20 cellular contexts compared by ENCODE assay signal in the genomic region with DNA sequence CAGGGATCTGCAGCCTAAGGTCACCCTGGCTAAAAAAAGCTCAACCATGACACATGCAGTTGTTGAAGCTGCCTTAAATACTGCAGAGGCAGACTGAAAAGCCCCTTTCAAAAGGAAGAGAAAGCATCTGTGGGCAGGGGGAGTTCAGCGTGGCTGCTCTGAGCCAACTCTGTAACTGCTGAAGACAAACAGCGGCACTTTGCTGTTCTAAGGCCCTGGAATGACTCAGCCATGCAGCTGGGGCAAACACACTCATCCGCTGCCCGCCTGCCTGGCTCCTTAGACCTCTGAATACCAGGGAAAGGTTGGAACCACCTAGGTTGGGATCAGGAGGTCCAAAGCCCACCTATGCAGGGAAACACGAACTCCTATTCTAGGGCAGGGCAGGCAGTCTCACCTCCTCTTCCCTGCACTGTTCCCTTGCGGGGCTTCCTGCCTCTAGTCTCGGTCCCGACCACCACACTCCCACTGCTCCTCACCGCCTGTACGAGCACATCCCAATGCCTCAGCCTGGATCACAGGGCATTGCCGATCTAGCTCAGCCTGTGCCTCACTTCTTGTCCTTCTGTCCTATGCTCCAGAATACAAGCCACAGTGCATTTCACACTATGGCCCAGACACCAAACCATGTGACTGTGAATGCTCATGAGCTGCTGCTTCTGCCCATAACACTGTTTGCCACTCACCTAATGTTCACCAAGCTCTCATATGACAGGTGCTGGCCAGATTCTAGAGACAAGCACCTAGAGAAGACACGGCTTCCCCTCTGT. TPM values are rescaled to one million over a fixed set of nuclear protein-coding genes. Genes with fewer than 3 reads are reported as not detected.
A peak's percentile ranks its signal among the peaks of the same experiment; 100 is the strongest.
DNase-seq lines count a peak whose midpoint lies in the region; ATAC-seq and TF ChIP-seq lines count a peak whose summit lies in the region.
"Had no signal": no experiment of that assay in that cellular context is flagged by ENCODE, and none has a peak within 500 bp of the region (broad histone marks: within the 10 kb centered on the region; RNA-seq: fewer than 3 reads in every experiment).

No MANE protein-coding gene starts in this region.

- H3K4me1 Mint-ChIP-seq in natural killer cell (peaks cover 50 to 65% of the 10 kb centered on the region in 2 donors), brain (peaks cover 36% of the 10 kb centered on the region)
- H3K4me1 Mint-ChIP-seq in natural killer cell treated with Interleukin-12 subunit alpha and Interleukin-12 subunit beta and Interleukin-15 and Interleukin-18, amount 100 ng/mL, for 72 hours (ENCODE audit: low read depth in 2 of 2), result peaks cover 39 to 48% of the 10 kb centered on the region in 2 donors

- H3K9me3 Mint-ChIP-seq in natural killer cell (no peaks in the 10 kb centered on the region), brain (no peaks in the 10 kb centered on the region)
- H3K9me3 Mint-ChIP-seq in natural killer cell treated with Interleukin-12 subunit alpha and Interleukin-12 subunit beta and Interleukin-15 and Interleukin-18, amount 100 ng/mL, for 72 hours, result no peaks in the 10 kb centered on the region
- H3K9me3 Mint-ChIP-seq: CD4-positive, CD25-positive, alpha-beta regulatory T cell; nephron had no signal

- intact Hi-C loops in natural killer cell (cut with micrococcal nuclease), result loop anchor here (10.0 kb wide), 1 partner anchor 93 kb away; no protein-coding TSS in a partner anchor

- peak overlapping the region; percentile 10 for H3K4me3 Mint-ChIP-seq in natural killer cell
- no peak overlapping the region for H3K4me3 Mint-ChIP-seq in natural killer cell treated with Interleukin-12 subunit alpha and Interleukin-12 subunit beta and Interleukin-15 and Interleukin-18, amount 100 ng/mL, for 72 hours
- no peak overlapping the region for H3K4me3 Mint-ChIP-seq in brain
- H3K4me3 Mint-ChIP-seq: CD4-positive, CD25-positive, alpha-beta regulatory T cell; nephron had no signal

- ATAC-seq in natural killer cell, result no peak
- no peak for ATAC-seq in natural killer cell treated with Interleukin-12 subunit alpha and Interleukin-12 subunit beta and Interleukin-15 and Interleukin-18, amount 100 ng/mL, for 72 hours
- ATAC-seq: A549 had no signal

- DNase-seq in natural killer cell, result no peak
- DNase-seq in natural killer cell treated with Interleukin-12 subunit alpha and Interleukin-12 subunit beta and Interleukin-15 and Interleukin-18, amount 100 ng/mL, for 72 hours (ENCODE audit: low spot score), result no peak
- DNase-seq in myocyte (ENCODE audit: low read depth), result peak; percentile 45
- DNase-seq in SW480 (ENCODE audit: low spot score), result no peak
- no peak for DNase-seq in HUDEP-2 (lab: John Stamatoyannopoulos, UW; ENCODE audit: unreplicated experiment in 76 of 76)
- DNase-seq in activated effector memory CD4-positive, alpha-beta T cell treated with Interleukin-2 at 50 U/mL for 16 hours, result no peak
- no peak for DNase-seq in erythroblast (lab: John Stamatoyannopoulos, UW)
- DNase-seq: activated CD4-positive, alpha-beta T cell treated with anti-CD3 and anti-CD28 coated beads for 4 hours; CD4-positive, CD25-positive, alpha-beta regulatory T cell; DMS79; foreskin fibroblast; Kasumi-1; lower lobe of right lung; NCI-H1436 treated with DMSO at 0.1 percent for 48 hours; NCI-H446 treated with DMSO at 0.1 percent for 48 hours; upper lobe of right lung had no signal

- H3K27me3 Mint-ChIP-seq in natural killer cell (ENCODE audit: low read depth in 2 of 2) (no peaks in the 10 kb centered on the region), brain (peaks cover 2% of the 10 kb centered on the region)
- H3K27me3 Mint-ChIP-seq in natural killer cell treated with Interleukin-12 subunit alpha and Interleukin-12 subunit beta and Interleukin-15 and Interleukin-18, amount 100 ng/mL, for 72 hours, result no peaks in the 10 kb centered on the region
- H3K27me3 Mint-ChIP-seq: CD4-positive, CD25-positive, alpha-beta regulatory T cell had no signal

- peak overlapping the region in 1 of 2 donors; percentile 66 for H3K27ac Mint-ChIP-seq in natural killer cell
- H3K27ac Mint-ChIP-seq in natural killer cell treated with Interleukin-12 subunit alpha and Interleukin-12 subunit beta and Interleukin-15 and Interleukin-18, amount 100 ng/mL, for 72 hours, result peak overlapping the region in 1 of 2 donors; percentile 26
- H3K27ac Mint-ChIP-seq in brain, result peak overlapping the region in 4 of 5 experiments; percentile 24 to 86 (median 42)
- H3K27ac Mint-ChIP-seq: nephron had no signal

- H3K36me3 Mint-ChIP-seq in natural killer cell, result no peaks in the 10 kb centered on the region
- no peaks in the 10 kb centered on the region for H3K36me3 Mint-ChIP-seq in natural killer cell treated with Interleukin-12 subunit alpha and Interleukin-12 subunit beta and Interleukin-15 and Interleukin-18, amount 100 ng/mL, for 72 hours
- H3K36me3 Mint-ChIP-seq in brain, result peaks cover 45% of the 10 kb centered on the region

- TF ChIP-seq POLR2A in erythroblast (IDR thresholded peaks at IDR 0.05; ENCODE audit: low read length), result no peak

- TF ChIP-seq CTCF in natural killer cell (IDR thresholded peaks at IDR 0.05) (no peak), brain (conservative IDR thresholded peaks at IDR 0.05) (no peak)

RNA-seq across cellular contexts. Expression of gene MUSTN1, which starts 6.6 kb away (rescaled TPM):
- total RNA-seq in natural killer cell, result 1 to 10 TPM; 5.3 to 7.7 (median 6.8) TPM
- total RNA-seq in natural killer cell treated with Interleukin-12 subunit alpha and Interleukin-12 subunit beta and Interleukin-15 and Interleukin-18, amount 100 ng/mL, for 72 hours, result 1 to 10 TPM in 1 of 2 donors, not detected in 1; 1.3 TPM
- 25.5 TPM for polyA plus RNA-seq in brain (ENCODE audit: insufficient read depth, low read depth, low replicate concordance)
- 78.0 and 84.9 TPM in 2 replicates for total RNA-seq in myocyte
- polyA plus RNA-seq in myocyte (2012), result 25.3 TPM
- total RNA-seq: SK-MEL-5 had no signal
- polyA plus RNA-seq: A549 had no signal

RNA-seq across cellular contexts. Expression of gene ITIH4, which starts 10.9 kb away (rescaled TPM):
- total RNA-seq in natural killer cell, result 10 to 100 TPM; 28.2 to 33.0 (median 32.8) TPM
- total RNA-seq in natural killer cell treated with Interleukin-12 subunit alpha and Interleukin-12 subunit beta and Interleukin-15 and Interleukin-18, amount 100 ng/mL, for 72 hours, result 10 to 100 TPM in 1 of 2 donors, 1 to 10 TPM in 1; 8.5 to 14.6 TPM
- 0.46 TPM for polyA plus RNA-seq in brain (ENCODE audit: insufficient read depth, low read depth, low replicate concordance)
- total RNA-seq in myocyte, result 5.0 and 5.4 TPM in 2 replicates
- polyA plus RNA-seq in myocyte (2012), result 4.6 TPM
- total RNA-seq: SK-MEL-5 had no signal

RNA-seq across cellular contexts. Expression of gene ITIH3, which starts 46.8 kb away (rescaled TPM):
- not detected for total RNA-seq in natural killer cell
- not detected for total RNA-seq in natural killer cell treated with Interleukin-12 subunit alpha and Interleukin-12 subunit beta and Interleukin-15 and Interleukin-18, amount 100 ng/mL, for 72 hours
- polyA plus RNA-seq in brain (ENCODE audit: insufficient read depth, low read depth, low replicate concordance), result 0.54 TPM
- total RNA-seq in myocyte, result not detected in 2 replicates
- polyA plus RNA-seq in myocyte (2012), result 14.8 TPM
- total RNA-seq: CD4-positive, CD25-positive, alpha-beta regulatory T cell had no signal

RNA-seq across cellular contexts. Expression of gene STIMATE, which starts 56.0 kb away (rescaled TPM):
- total RNA-seq in natural killer cell (10 to 100 TPM; 24.6 to 35.0 (median 33.1) TPM), myocyte (8.9 and 9.2 TPM in 2 replicates)
- 10 to 100 TPM; 19.8 to 31.1 TPM for total RNA-seq in natural killer cell treated with Interleukin-12 subunit alpha and Interleukin-12 subunit beta and Interleukin-15 and Interleukin-18, amount 100 ng/mL, for 72 hours
- polyA plus RNA-seq in brain (ENCODE audit: insufficient read depth, low read depth, low replicate concordance), result 6.4 TPM
- 17.2 TPM for polyA plus RNA-seq in myocyte (2012)
